10 cellular contexts compared by ENCODE assay signal in the genomic region with DNA sequence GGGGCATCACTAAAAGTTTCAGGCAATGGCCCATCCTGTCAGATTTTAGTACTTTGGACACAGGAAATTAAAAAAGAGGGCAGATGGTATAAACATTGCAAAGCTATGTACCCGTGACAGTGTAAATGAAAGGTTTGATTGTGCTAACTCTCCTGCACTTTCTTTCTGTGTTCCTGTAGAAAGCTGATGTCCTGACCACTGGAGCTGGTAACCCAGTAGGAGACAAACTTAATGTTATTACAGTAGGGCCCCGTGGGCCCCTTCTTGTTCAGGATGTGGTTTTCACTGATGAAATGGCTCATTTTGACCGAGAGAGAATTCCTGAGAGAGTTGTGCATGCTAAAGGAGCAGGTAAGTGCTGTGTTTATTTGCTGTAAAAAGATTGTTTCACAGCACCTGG. TPM values are rescaled to one million over a fixed set of nuclear protein-coding genes. Genes with fewer than 3 reads are reported as not detected.
DNase-seq lines count a peak whose midpoint lies in the region; ATAC-seq, FAIRE-seq and TF ChIP-seq lines count a peak whose summit lies in the region.
"Had no signal": no experiment of that assay in that cellular context is flagged by ENCODE, and none has a peak within 500 bp of the region (broad histone marks: within the 10 kb centered on the region; RNA-seq: fewer than 3 reads in every experiment).

No MANE protein-coding gene starts in this region.

- ATAC-seq in right lobe of liver (peak; percentile 23 to 54 (median 26)), HepG2 (no peak)

- intact Hi-C loops in right lobe of liver (cut with DNase I), result no loop called here
- intact Hi-C loops in HepG2 (cut with micrococcal nuclease; ENCODE audit: unreplicated experiment), result no loop called here
- intact Hi-C loops in thyroid gland (cut with DNase I), result no loop called here
- intact Hi-C loops in left ventricle myocardium inferior (cut with micrococcal nuclease), result no loop called here

- TF ChIP-seq CTCF in right lobe of liver (IDR thresholded peaks at IDR 0.05) (no peak), HepG2 (CRISPR knock-in tag; IDR thresholded peaks at IDR 0.05) (no peak), astrocyte of the spinal cord (IDR thresholded peaks at IDR 0.05; ENCODE audit: low read depth, low read length) (no peak), thyroid gland (IDR thresholded peaks at IDR 0.05) (no peak), left ventricle myocardium inferior (IDR thresholded peaks at IDR 0.05; ENCODE audit: borderline replicate concordance) (no peak)

- TF ChIP-seq EP300 in HepG2 (IDR thresholded peaks at IDR 0.05; ENCODE audit: low read depth in 2 of 2, low read length in 2 of 2), result no peak
- TF ChIP-seq EP300 in HepG2 (CRISPR knock-in tag; IDR thresholded peaks at IDR 0.05; ENCODE audit: borderline replicate concordance), result no peak

- CTCF ChIA-PET in HepG2 (lab: Yijun Ruan, JAX; ENCODE audit: low intra/inter-chr PET ratio, low total read pairs) (no interaction called here), HEK293T (lab: Yijun Ruan, JAX) (no interaction called here)

- no peak overlapping the region for H3K4me3 ChIP-seq in right lobe of liver
- no peak overlapping the region for H3K4me3 ChIP-seq in HepG2 (replicated peaks in 1 of 3; ENCODE audit: insufficient read depth in 1 of 3, low read depth in 2 of 3, low read length in 3 of 3)
- no peak overlapping the region for H3K4me3 ChIP-seq in astrocyte of the spinal cord (ENCODE audit: low read depth, low read length)
- H3K4me3 ChIP-seq in thyroid gland (replicated peaks in 1 of 3), result no peak overlapping the region
- no peak overlapping the region for H3K4me3 ChIP-seq in left ventricle myocardium inferior

- peaks cover 5% of the 10 kb centered on the region; the same call in 1 of the 2 replicates for H4K20me1 ChIP-seq in HepG2 (ENCODE audit: insufficient read depth, low read length)

- no peak overlapping the region for H3K9ac ChIP-seq in HepG2 (ENCODE audit: insufficient read depth, low read depth, low read length)

- in situ Hi-C loops in HepG2 (cut with HindIII; ENCODE audit: extremely low pct_ligation_motif_present, low pct_unique_long_range_greater_than_20kb) (no loop called here), astrocyte of the spinal cord (cut with HindIII; ENCODE audit: low sequenced_read_pairs) (no loop called here)

- no peak overlapping the region for H3K27ac ChIP-seq in right lobe of liver
- H3K27ac ChIP-seq in HepG2 (ENCODE audit: extremely low read length, insufficient read depth, low read length), result no peak overlapping the region
- peak overlapping the region in 1 of 3 donors; percentile 15 for H3K27ac ChIP-seq in thyroid gland
- H3K27ac ChIP-seq in left ventricle myocardium inferior (replicated peaks), result no peak overlapping the region
- H3K27ac ChIP-seq: WERI-Rb-1 had no signal

- no peak for FAIRE-seq in HepG2 (lab: Jason Lieb, UNC)

- no peak for TF ChIP-seq RAD21 in HepG2 (CRISPR knock-in tag; IDR thresholded peaks at IDR 0.05)

- DNase-seq in right lobe of liver (no peak), HepG2 (ENCODE audit: low spot score) (no peak), LHCN-M2 (ENCODE audit: low read depth) (peak; percentile 14), astrocyte of the spinal cord (ENCODE audit: low read depth, low spot score) (peak; percentile 54), thyroid gland (peak; percentile 6 to 26), mesenteric fat pad (ENCODE audit: low spot score) (no peak), left ventricle myocardium inferior (no peak), HEK293T (ENCODE audit: extremely low spot score) (no peak)
- DNase-seq: NCI-H1436, WERI-Rb-1 had no signal

- H3K4me1 ChIP-seq in right lobe of liver (peaks cover 0 to 45% (median 13%) of the 10 kb centered on the region in 4 donors), HepG2 (ENCODE audit: insufficient read depth, low read length) (peaks cover 4% of the 10 kb centered on the region; the same call in 1 of the 2 replicates), thyroid gland (peaks cover 6 to 56% of the 10 kb centered on the region in 2 donors), left ventricle myocardium inferior (peaks cover 64% of the 10 kb centered on the region)

- H3K9me3 ChIP-seq in right lobe of liver (no peaks in the 10 kb centered on the region), HepG2 (ENCODE audit: low read length) (no peaks in the 10 kb centered on the region), thyroid gland (no peaks in the 10 kb centered on the region), left ventricle myocardium inferior (replicated peaks) (no peaks in the 10 kb centered on the region)

- H3K79me2 ChIP-seq in HepG2 (ENCODE audit: insufficient read depth, low read length), result peaks cover 41% of the 10 kb centered on the region

- WGBS in right lobe of liver (ENCODE audit: insufficient coverage, low coverage, low lambda C conversion rate, missing lambda C conversion rate), result 40% methylated on average over 3 of the region's 3 CpGs
- WGBS in HepG2 (ENCODE audit: low lambda C conversion rate), result 78% methylated on average over 3 of the region's 3 CpGs
- WGBS in thyroid gland, 2 donors, result 18 to 26% methylated on average over 3 of the region's 3 CpGs

- H3K4me2 ChIP-seq in HepG2 (ENCODE audit: low read depth, low read length), result no peak overlapping the region

- TF ChIP-seq POLR2A in right lobe of liver (IDR thresholded peaks at IDR 0.05), result no peak
- TF ChIP-seq POLR2A in HepG2 (IDR thresholded peaks at IDR 0.05; ENCODE audit: insufficient read depth in 1 of 2, low read depth in 2 of 2, low read length in 2 of 2), result no peak
- no peak for TF ChIP-seq POLR2A in thyroid gland (IDR thresholded peaks at IDR 0.05)

- no TSS peak for BruUV-seq in HepG2 (replicated peaks; lab: Mats Ljungman, UMichigan)

- POLR2A ChIA-PET in HepG2 (lab: Yijun Ruan, JAX) (no interaction called here), HEK293T (lab: Yijun Ruan, JAX) (no interaction called here)

- H3K27me3 ChIP-seq in right lobe of liver (no peaks in the 10 kb centered on the region), HepG2 (ENCODE audit: control insufficient read depth in 1 of 2, insufficient read depth in 2 of 2, low read length in 2 of 2) (no peaks in the 10 kb centered on the region), thyroid gland (no peaks in the 10 kb centered on the region), left ventricle myocardium inferior (ENCODE audit: low read depth) (no peaks in the 10 kb centered on the region)

- peaks cover 0 to 55% (median 32%) of the 10 kb centered on the region in 4 donors for H3K36me3 ChIP-seq in right lobe of liver
- H3K36me3 ChIP-seq in HepG2 (replicated peaks in 1 of 2; ENCODE audit: control insufficient read depth in 1 of 2, insufficient read depth in 2 of 2, low read length in 2 of 2), result peaks cover 18 to 53% of the 10 kb centered on the region in 2 experiments
- H3K36me3 ChIP-seq in thyroid gland, result peaks cover 36 to 42% of the 10 kb centered on the region in 2 donors
- H3K36me3 ChIP-seq in left ventricle myocardium inferior, result peaks cover 54% of the 10 kb centered on the region

- H2AFZ ChIP-seq in HepG2 (ENCODE audit: low read length), result no peak overlapping the region

TF ChIP-seq in HepG2, 621 proteins besides CTCF, POLR2A, EP300 and RAD21 (continues in another document):
- TF ChIP-seq ZNF263 (CRISPR knock-in tag; IDR thresholded peaks at IDR 0.05) (no peak), SRSF9 (IDR thresholded peaks at IDR 0.05; ENCODE audit: borderline replicate concordance, insufficient read depth, low read depth, low read length, poor library complexity, severe bottlenecking) (no peak), ATF1 (CRISPR knock-in tag; IDR thresholded peaks at IDR 0.05) (no peak)

TF ChIP-seq in HEK293T, 16 proteins besides CTCF, POLR2A, EP300 and RAD21:
- no peak for TF ChIP-seq CTBP1 (IDR thresholded peaks at IDR 0.05; ENCODE audit: borderline replicate concordance)
- no peak for TF ChIP-seq FOXK2 (IDR thresholded peaks at IDR 0.05)
- TF ChIP-seq FOXM1 (IDR thresholded peaks at IDR 0.05; ENCODE audit: borderline replicate concordance), result no peak
- no peak for TF ChIP-seq FOXA1 (IDR thresholded peaks at IDR 0.05)
- TF ChIP-seq L3MBTL2 (conservative IDR thresholded peaks at IDR 0.05), result no peak
- no peak for TF ChIP-seq SUZ12 (IDR thresholded peaks at IDR 0.05)
TF ChIP-seq in HEK293T: peak in this region for 0.

RNA-seq across cellular contexts. Expression of a gene that starts 10.3 kb away (rescaled TPM):
- 100 to 1,000 TPM; 212 to 450 (median 330) TPM for total RNA-seq in right lobe of liver
- 136 and 180 TPM in 2 replicates for total RNA-seq in HepG2 (2016; rRNA removed; fragmentation: Illumina TruSeq; extraction: Trizol)
- 9.7 and 10.8 TPM in 2 replicates for total RNA-seq in HepG2 (2016; cell fraction: cytosol; rRNA removed; fragmentation: Illumina TruSeq; extraction: Trizol; ENCODE audit: low read depth)
- total RNA-seq in HepG2 (2016; cell fraction: insoluble cytoplasmic fraction; rRNA removed; fragmentation: Illumina TruSeq; extraction: Trizol), result 129 and 184 TPM in 2 replicates
- 22.3 and 26.9 TPM in 2 replicates for total RNA-seq in HepG2 (2016; cell fraction: membrane; rRNA removed; fragmentation: Illumina TruSeq; extraction: Trizol)
- total RNA-seq in HepG2 (2016; cell fraction: nucleus; rRNA removed; fragmentation: Illumina TruSeq; extraction: Trizol), result 83.1 and 95.5 TPM in 2 replicates
- 73.9 and 107 TPM in 2 replicates for polyA plus RNA-seq in HepG2 (2011; rRNA removed)
- polyA plus RNA-seq in HepG2 (2011; cell fraction: cytosol; rRNA removed), result 70.1 and 74.0 TPM in 2 replicates
- polyA plus RNA-seq in HepG2 (2011; cell fraction: nucleus; rRNA removed), result 59.3 and 67.4 TPM in 2 replicates
- polyA plus RNA-seq in HepG2 (2012), result 33.8 and 46.3 TPM in 2 replicates
- polyA plus RNA-seq in HepG2 (2016; cell fraction: cytosol; fragmentation: Illumina TruSeq; extraction: Trizol; ENCODE audit: low read depth), result 5.5 and 6.6 TPM in 2 replicates
- polyA plus RNA-seq in HepG2 (2016; cell fraction: insoluble cytoplasmic fraction; fragmentation: Illumina TruSeq; extraction: Trizol; ENCODE audit: low read depth), result 172 and 182 TPM in 2 replicates
- polyA plus RNA-seq in HepG2 (2016; cell fraction: membrane; fragmentation: Illumina TruSeq; extraction: Trizol; ENCODE audit: low read depth), result 13.9 and 15.2 TPM in 2 replicates
- 118 and 119 TPM in 2 replicates for polyA plus RNA-seq in HepG2 (2016; cell fraction: nucleus; fragmentation: Illumina TruSeq; extraction: Trizol; ENCODE audit: insufficient read depth, low read depth)
- polyA minus RNA-seq in HepG2 (2011; rRNA and poly(A)+ RNA removed; ENCODE audit: low replicate concordance), result 63.3 and 108 TPM in 2 replicates
- polyA minus RNA-seq in HepG2 (2011; cell fraction: cytosol; rRNA and poly(A)+ RNA removed), result 36.8 and 38.2 TPM in 2 replicates
- polyA minus RNA-seq in HepG2 (2011; cell fraction: nucleus; rRNA and poly(A)+ RNA removed), result 68.1 and 83.4 TPM in 2 replicates
- total RNA-seq in LHCN-M2 (2014; rRNA removed), result 46.0 and 54.5 TPM in 2 replicates
- 27.6 TPM for polyA plus RNA-seq in LHCN-M2 (2012)
- total RNA-seq in thyroid gland, result 100 to 1,000 TPM; 232 to 609 (median 451) TPM
- total RNA-seq in mesenteric fat pad, result 292 TPM
- 126 TPM for total RNA-seq in left ventricle myocardium inferior

Comparison
In these comparisons a context has a peak if more than half of its experiments do, and no peak if none do; other contexts are left out.
1. DNase-seq: peak in LHCN-M2 (single experiment), astrocyte of the spinal cord (single experiment) and thyroid gland (2 of 2); none in right lobe of liver (0 of 3), HepG2 (single experiment), mesenteric fat pad (single experiment), left ventricle myocardium inferior (single experiment) and HEK293T (single experiment).